Comparison of ENCODE assay signal across 8 cellular contexts in the genomic region with DNA sequence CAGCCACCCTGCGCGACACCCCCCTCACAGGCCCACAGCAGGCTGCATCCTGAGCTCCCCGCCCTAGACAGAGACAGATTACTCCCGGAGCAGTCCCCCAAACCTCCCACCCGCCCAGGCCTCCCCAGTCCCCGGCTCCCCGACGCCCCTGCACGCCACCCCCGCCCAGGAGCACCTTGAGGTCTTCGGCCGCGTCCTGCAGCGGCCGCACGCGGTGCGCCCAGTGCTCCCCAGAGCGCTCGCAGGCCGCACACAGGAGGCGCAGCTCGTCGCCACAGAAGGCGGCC. TPM values are rescaled to one million over a fixed set of nuclear protein-coding genes. Genes with fewer than 3 reads are reported as not detected.
DNase-seq lines count a peak whose midpoint lies in the region; ATAC-seq and TF ChIP-seq lines count a peak whose summit lies in the region.

No MANE protein-coding gene starts in this region.

- H3K4me3 ChIP-seq in AG10803 (ENCODE audit: low read length): peak overlapping the region; percentile 91
- H3K4me3 ChIP-seq in HUES64 (ENCODE audit: low read length): peak overlapping the region; percentile 91
- peak overlapping the region; percentile 90 for H3K4me3 ChIP-seq in mucosa of stomach (ENCODE audit: low read length)

- H3K9me3 ChIP-seq in HUES64 (ENCODE audit: insufficient read depth, low read depth, low read length): no peaks in the 10 kb centered on the region
- no peaks in the 10 kb centered on the region for H3K9me3 ChIP-seq in mucosa of stomach (ENCODE audit: control insufficient read depth, low read length)

- H3K27me3 ChIP-seq in HUES64 (ENCODE audit: insufficient read depth, low read length): no peaks in the 10 kb centered on the region; the same call in 1 of the 2 replicates
- H3K27me3 ChIP-seq in mucosa of stomach (ENCODE audit: control insufficient read depth, insufficient read depth, low read length): no peaks in the 10 kb centered on the region

- peak overlapping the region; percentile 90 for H3K4me3 Mint-ChIP-seq in central memory CD8-positive, alpha-beta T cell

- peak overlapping the region; percentile 93; the same call in 1 of the 2 replicates for H3K27ac ChIP-seq in HUES64 (ENCODE audit: low read depth, low read length)

- peak overlapping the region; percentile 95 for H3K9ac ChIP-seq in HUES64 (ENCODE audit: low read depth, low read length)
- H3K9ac ChIP-seq in mucosa of stomach (ENCODE audit: low read length): peak overlapping the region; percentile 86

- H3K9me3 Mint-ChIP-seq in central memory CD8-positive, alpha-beta T cell: no peaks in the 10 kb centered on the region

- no peak for TF ChIP-seq CTCF in AG10803 (conservative IDR thresholded peaks at IDR 0.05; ENCODE audit: low read length)

- DNase-seq in AG10803 (ENCODE audit: low read depth): peak; percentile 23
- no peak for DNase-seq in central memory CD8-positive, alpha-beta T cell (ENCODE audit: low spot score in 2 of 2)
- no peak for DNase-seq in OCI-M2 (lab: John Stamatoyannopoulos, UW; ENCODE audit: unreplicated experiment)
- no peak for DNase-seq in GF-D8 (lab: John Stamatoyannopoulos, UW)
- DNase-seq in stimulated activated naive CD4-positive, alpha-beta T cell treated with Interleukin-2 at 50 U/mL for 16 hours (lab: John Stamatoyannopoulos, UW): no peak

- under 1% methylated on average over 25 of the region's 25 CpGs for WGBS in HUES64

- H3K4me1 ChIP-seq in HUES64 (ENCODE audit: insufficient read depth, low read length): peaks cover 17% of the 10 kb centered on the region
- H3K4me1 ChIP-seq in mucosa of stomach (ENCODE audit: control insufficient read depth, insufficient read depth, low read length): peaks cover 35% of the 10 kb centered on the region

- H3K36me3 Mint-ChIP-seq in central memory CD8-positive, alpha-beta T cell (ENCODE audit: insufficient read depth): peaks cover 39% of the 10 kb centered on the region

- peaks cover 79% of the 10 kb centered on the region for H3K4me1 Mint-ChIP-seq in central memory CD8-positive, alpha-beta T cell

- H3K36me3 ChIP-seq in HUES64 (ENCODE audit: insufficient read depth, low read length) (peaks cover 23% of the 10 kb centered on the region; the same call in 1 of the 2 replicates), mucosa of stomach (ENCODE audit: control insufficient read depth, insufficient read depth, low read length) (peaks cover 7% of the 10 kb centered on the region)

- peak overlapping the region; percentile 95 for H3K27ac Mint-ChIP-seq in central memory CD8-positive, alpha-beta T cell (ENCODE audit: low read depth)

- no peaks in the 10 kb centered on the region for H3K27me3 Mint-ChIP-seq in central memory CD8-positive, alpha-beta T cell

- ATAC-seq in GM19467 (IDR thresholded peaks at IDR 0.05; ENCODE audit: unreplicated experiment): peak; percentile 13
- ATAC-seq in central memory CD8-positive, alpha-beta T cell (replicated peaks; ENCODE audit: extremely low read depth, poor library complexity, severe bottlenecking): peak; percentile 8

RNA-seq across cellular contexts. Expression of a gene that starts 0.7 kb away (rescaled TPM):
- polyA plus RNA-seq in HUES64 (2013, experiment 1 of 2): 19.2 TPM
- 17.4 TPM for polyA plus RNA-seq in HUES64 (2013, experiment 2 of 2)

RNA-seq across cellular contexts. Expression of a gene that starts 10.7 kb away (rescaled TPM):
- polyA plus RNA-seq in HUES64 (2013, experiment 1 of 2): 1.7 TPM
- 2.1 TPM for polyA plus RNA-seq in HUES64 (2013, experiment 2 of 2)
